ENCODE assay signal across 10 cellular contexts in genomic region chr2:27752551-27753237, GRCh38. TPM values are rescaled to one million over a fixed set of nuclear protein-coding genes. Genes with fewer than 3 reads are reported as not detected.
A peak's percentile ranks its signal among the peaks of the same experiment; 100 is the strongest.
DNase-seq lines count a peak whose midpoint lies in the region; ATAC-seq and TF ChIP-seq lines count a peak whose summit lies in the region.
"Had no signal": no experiment of that assay in that cellular context is flagged by ENCODE, and none has a peak within 500 bp of the region (broad histone marks: within the 10 kb centered on the region; RNA-seq: fewer than 3 reads in every experiment).

No MANE protein-coding gene starts in this region.

- intact Hi-C loops in activated CD4-positive, alpha-beta T cell treated with anti-CD3 and anti-CD28 coated beads, Interleukin-2, amount 10 ng/mL, durations not matched to agents 24 days and 14 days (cut with micrococcal nuclease): loop anchor here (2.0 to 5.0 kb wide), 2 partner anchors 50 to 660 kb away; no protein-coding TSS in a partner anchor

- ATAC-seq in HG03097 (IDR thresholded peaks at IDR 0.05; ENCODE audit: low FRiP score, unreplicated experiment): no peak

- peaks cover 6% of the 10 kb centered on the region for H3K36me3 Mint-ChIP-seq in endothelial cell (ENCODE audit: low read depth, unreplicated experiment)
- H3K36me3 Mint-ChIP-seq in activated CD4-positive, alpha-beta T cell treated with anti-CD3 and anti-CD28 coated beads, Interleukin-2, amount 10 ng/mL, durations not matched to agents 24 days and 14 days (ENCODE audit: low read depth): peaks cover 3% of the 10 kb centered on the region

- H3K9me3 Mint-ChIP-seq in endothelial cell (ENCODE audit: unreplicated experiment): peaks cover 5% of the 10 kb centered on the region
- H3K9me3 Mint-ChIP-seq in activated CD4-positive, alpha-beta T cell treated with anti-CD3 and anti-CD28 coated beads, Interleukin-2, amount 10 ng/mL, durations not matched to agents 24 days and 14 days: peaks cover 16% of the 10 kb centered on the region

- no peaks in the 10 kb centered on the region for H3K27me3 Mint-ChIP-seq in endothelial cell (ENCODE audit: unreplicated experiment)
- H3K27me3 Mint-ChIP-seq in activated CD4-positive, alpha-beta T cell treated with anti-CD3 and anti-CD28 coated beads, Interleukin-2, amount 10 ng/mL, durations not matched to agents 24 days and 14 days: peaks cover 12% of the 10 kb centered on the region

- no peak for TF ChIP-seq CTCF in endothelial cell (IDR thresholded peaks at IDR 0.05; ENCODE audit: unreplicated experiment)

- no peaks in the 10 kb centered on the region for H3K27me3 ChIP-seq in mucosa of stomach (ENCODE audit: control insufficient read depth, insufficient read depth, low read length)

- no peaks in the 10 kb centered on the region; the same call in 1 of the 2 replicates for H3K36me3 ChIP-seq in ES-I3 (ENCODE audit: insufficient read depth, low read length)
- H3K36me3 ChIP-seq in mucosa of stomach (ENCODE audit: control insufficient read depth, insufficient read depth, low read length): no peaks in the 10 kb centered on the region

- H3K9ac ChIP-seq in ES-I3 (ENCODE audit: low read depth, low read length): peak overlapping the region; percentile 80
- peak overlapping the region; percentile 81 for H3K9ac ChIP-seq in mucosa of stomach (ENCODE audit: low read length)

- H3K4me3 Mint-ChIP-seq in endothelial cell (ENCODE audit: unreplicated experiment): peak overlapping the region; percentile 91
- no peak overlapping the region for H3K4me3 Mint-ChIP-seq in activated CD4-positive, alpha-beta T cell treated with anti-CD3 and anti-CD28 coated beads, Interleukin-2, amount 10 ng/mL, durations not matched to agents 24 days and 14 days

- H3K9me3 ChIP-seq in ES-I3 (ENCODE audit: control insufficient read depth, insufficient read depth, low read length) (peaks cover 4% of the 10 kb centered on the region; the same call in 1 of the 2 replicates), mucosa of stomach (ENCODE audit: control insufficient read depth, low read length) (peaks cover 5% of the 10 kb centered on the region)

- H3K4me1 ChIP-seq in ES-I3 (ENCODE audit: insufficient read depth, low read length): 0 out of 2 replicates have a peak, but pooled peaks cover 4% of the 10 kb centered on the region
- peaks cover 36% of the 10 kb centered on the region for H3K4me1 ChIP-seq in mucosa of stomach (ENCODE audit: control insufficient read depth, insufficient read depth, low read length)

- DNase-seq in NCI-H526 treated with DMSO at 0.1 percent for 48 hours (lab: John Stamatoyannopoulos, UW): peak; percentile 80
- peak; percentile 30 for DNase-seq in endothelial cell (ENCODE audit: low spot score)
- DNase-seq in activated CD4-positive, alpha-beta T cell treated with anti-CD3 and anti-CD28 coated beads for 1 hour: no peak
- DNase-seq in activated gamma-delta T cell (lab: John Stamatoyannopoulos, UW): no peak
- DNase-seq in activated CD4-positive, alpha-beta T cell treated with anti-CD3 and anti-CD28 coated beads, Interleukin-2, amount 10 ng/mL, durations not matched to agents 24 days and 14 days: no peak
- DNase-seq: aorta, KG1 had no signal

- H3K4me1 Mint-ChIP-seq in endothelial cell (ENCODE audit: unreplicated experiment): peaks cover 10% of the 10 kb centered on the region
- peaks cover 8% of the 10 kb centered on the region for H3K4me1 Mint-ChIP-seq in activated CD4-positive, alpha-beta T cell treated with anti-CD3 and anti-CD28 coated beads, Interleukin-2, amount 10 ng/mL, durations not matched to agents 24 days and 14 days

- no peak overlapping the region for H3K4me3 ChIP-seq in mucosa of stomach (ENCODE audit: low read length)

- peak overlapping the region; percentile 24 for H3K27ac Mint-ChIP-seq in endothelial cell (ENCODE audit: unreplicated experiment)
- H3K27ac Mint-ChIP-seq in activated CD4-positive, alpha-beta T cell treated with anti-CD3 and anti-CD28 coated beads, Interleukin-2, amount 10 ng/mL, durations not matched to agents 24 days and 14 days: no peak overlapping the region

RNA-seq across cellular contexts. Expression of gene MRPL33, which starts 18.8 kb away (rescaled TPM):
- 52.0 TPM for total RNA-seq in endothelial cell (ENCODE audit: unreplicated experiment)
- total RNA-seq in activated CD4-positive, alpha-beta T cell treated with anti-CD3 and anti-CD28 coated beads, Interleukin-2, amount 10 ng/mL, durations not matched to agents 24 days and 14 days: 59.0 and 59.6 TPM in 2 replicates

Comparison
In these comparisons a context has a peak if more than half of its experiments do, and no peak if none do; other contexts are left out.
1. DNase-seq: peak in NCI-H526 treated with DMSO at 0.1 percent for 48 hours (single experiment) and endothelial cell (single experiment); none in activated CD4-positive, alpha-beta T cell treated with anti-CD3 and anti-CD28 coated beads for 1 hour (single experiment), activated gamma-delta T cell (single experiment) and activated CD4-positive, alpha-beta T cell treated with anti-CD3 and anti-CD28 coated beads, Interleukin-2, amount 10 ng/mL, durations not matched to agents 24 days and 14 days (single experiment).